Comparison of ENCODE assay signal across 8 cellular contexts in genomic region chr5:143051244-143052058, GRCh38.
A peak's percentile ranks its signal among the peaks of the same experiment; 100 is the strongest.
DNase-seq lines count a peak whose midpoint lies in the region; ATAC-seq and TF ChIP-seq lines count a peak whose summit lies in the region.

No MANE protein-coding gene starts in this region.

- peak; percentile 75 for DNase-seq in ELR (ENCODE audit: low read depth)
- peak; percentile 23 for DNase-seq in NCI-H1048 (lab: John Stamatoyannopoulos, UW)
- DNase-seq in SKM-1 treated with dmso at 0.1 percent for 144 hours (lab: John Stamatoyannopoulos, UW; ENCODE audit: unreplicated experiment) = peak; percentile 93
- DNase-seq in right cardiac atrium = no peak
- DNase-seq in WERI-Rb-1 = no peak

- WGBS in right cardiac atrium = 29% methylated on average over 7 of the region's 7 CpGs
- WGBS in thymus = 79% methylated on average over 7 of the region's 7 CpGs

- no peak for TF ChIP-seq CTCF in WERI-Rb-1 (IDR thresholded peaks at IDR 0.05; ENCODE audit: low read depth, low read length)

- H3K27me3 ChIP-seq in right cardiac atrium (ENCODE audit: control insufficient read depth, insufficient read depth) (no peaks in the 10 kb centered on the region), thymus (ENCODE audit: control insufficient read depth, insufficient read depth) (no peaks in the 10 kb centered on the region), WERI-Rb-1 (ENCODE audit: insufficient read depth, low read depth, severe bottlenecking) (no peaks in the 10 kb centered on the region)

- H3K4me3 ChIP-seq in right cardiac atrium (ENCODE audit: low read length) = no peak overlapping the region
- no peak overlapping the region for H3K4me3 ChIP-seq in thymus (ENCODE audit: low read length)
- no peak overlapping the region for H3K4me3 ChIP-seq in WERI-Rb-1 (ENCODE audit: low read depth, low read length)

- ATAC-seq in right cardiac atrium (peak; percentile 94 to 95), GM18858 (IDR thresholded peaks at IDR 0.05; ENCODE audit: unreplicated experiment) (no peak), GM19023 (IDR thresholded peaks at IDR 0.05; ENCODE audit: unreplicated experiment) (no peak)

- intact Hi-C loops in right cardiac atrium (cut with DNase I) = no loop called here

- H3K27ac ChIP-seq in right cardiac atrium (ENCODE audit: low read length) (peak overlapping the region; percentile 99), thymus (ENCODE audit: low read depth) (peak overlapping the region; percentile 74), WERI-Rb-1 (no peak overlapping the region)

- H3K36me3 ChIP-seq in thymus (ENCODE audit: control insufficient read depth, insufficient read depth) = no peaks in the 10 kb centered on the region
- H3K36me3 ChIP-seq in WERI-Rb-1 = no peaks in the 10 kb centered on the region

- H3K4me1 ChIP-seq in right cardiac atrium (ENCODE audit: control insufficient read depth, insufficient read depth, low read length) = peaks cover 6% of the 10 kb centered on the region
- no peaks in the 10 kb centered on the region for H3K4me1 ChIP-seq in thymus (ENCODE audit: control insufficient read depth, insufficient read depth, low read length)

- H3K9me3 ChIP-seq in right cardiac atrium (ENCODE audit: control insufficient read depth, low read length) = no peaks in the 10 kb centered on the region
- H3K9me3 ChIP-seq in thymus (ENCODE audit: control insufficient read depth) = no peaks in the 10 kb centered on the region
- H3K9me3 ChIP-seq in WERI-Rb-1 (ENCODE audit: severe bottlenecking) = no peaks in the 10 kb centered on the region

Comparison
In these comparisons a context has a peak if more than half of its experiments do, and no peak if none do; other contexts are left out.
1. DNase-seq: peak in ELR (single experiment), NCI-H1048 (single experiment) and SKM-1 treated with dmso at 0.1 percent for 144 hours (single experiment); none in right cardiac atrium (0 of 3) and WERI-Rb-1 (single experiment).
2. ATAC-seq: peak in right cardiac atrium (2 of 2); none in GM18858 (single experiment) and GM19023 (single experiment).